In the genomic region with DNA sequence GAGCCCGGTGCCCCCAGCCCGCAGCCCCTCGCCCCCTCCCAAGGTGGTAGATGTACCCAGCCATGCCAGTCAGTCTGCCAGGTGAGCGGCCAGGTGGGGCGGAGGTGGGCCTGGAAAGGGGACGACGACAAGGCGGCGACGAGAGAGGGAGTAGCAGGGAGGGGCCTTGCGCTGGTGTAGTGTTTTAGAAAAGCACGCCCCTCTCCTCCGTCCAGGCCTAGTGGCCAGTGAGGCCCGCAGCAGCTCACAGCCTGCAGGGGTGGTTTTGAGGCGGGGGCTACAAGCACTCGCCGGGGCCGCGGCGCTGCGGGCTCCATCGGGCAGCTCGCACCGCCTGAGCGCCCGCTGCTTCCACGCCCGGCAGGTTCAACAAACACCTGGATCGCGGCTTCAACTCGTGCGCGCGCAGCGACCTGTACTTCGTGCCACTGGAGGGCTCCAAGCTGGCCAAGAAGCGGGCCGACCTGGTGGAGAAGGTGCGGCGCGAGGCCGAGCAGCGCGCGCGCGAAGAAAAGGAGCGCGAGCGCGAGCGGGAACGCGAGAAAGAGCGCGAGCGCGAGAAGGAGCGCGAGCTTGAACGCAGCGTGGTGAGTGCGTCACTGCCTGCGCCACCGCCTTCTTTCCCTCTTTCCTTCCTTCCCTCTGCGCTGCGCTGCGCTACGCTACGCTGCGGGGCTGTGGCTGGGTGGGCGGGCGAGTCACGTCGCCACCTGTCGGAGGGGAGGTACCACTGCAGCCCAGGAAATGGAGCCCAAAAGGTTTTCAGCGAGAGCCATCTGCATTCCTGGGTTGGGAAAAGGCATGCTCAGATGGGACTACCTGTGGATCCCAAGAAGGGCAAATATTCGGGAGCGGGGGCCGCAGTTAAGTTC, we compare ENCODE assay signal across 1 cellular context.
TF ChIP-seq lines count a peak whose summit lies in the region.

No MANE protein-coding gene starts in this region.

TF ChIP-seq in K562, 482 proteins besides CTCF, POLR2A, EP300 and RAD21 (continued from another document and continues in another):
- TF ChIP-seq, protein P1, sequence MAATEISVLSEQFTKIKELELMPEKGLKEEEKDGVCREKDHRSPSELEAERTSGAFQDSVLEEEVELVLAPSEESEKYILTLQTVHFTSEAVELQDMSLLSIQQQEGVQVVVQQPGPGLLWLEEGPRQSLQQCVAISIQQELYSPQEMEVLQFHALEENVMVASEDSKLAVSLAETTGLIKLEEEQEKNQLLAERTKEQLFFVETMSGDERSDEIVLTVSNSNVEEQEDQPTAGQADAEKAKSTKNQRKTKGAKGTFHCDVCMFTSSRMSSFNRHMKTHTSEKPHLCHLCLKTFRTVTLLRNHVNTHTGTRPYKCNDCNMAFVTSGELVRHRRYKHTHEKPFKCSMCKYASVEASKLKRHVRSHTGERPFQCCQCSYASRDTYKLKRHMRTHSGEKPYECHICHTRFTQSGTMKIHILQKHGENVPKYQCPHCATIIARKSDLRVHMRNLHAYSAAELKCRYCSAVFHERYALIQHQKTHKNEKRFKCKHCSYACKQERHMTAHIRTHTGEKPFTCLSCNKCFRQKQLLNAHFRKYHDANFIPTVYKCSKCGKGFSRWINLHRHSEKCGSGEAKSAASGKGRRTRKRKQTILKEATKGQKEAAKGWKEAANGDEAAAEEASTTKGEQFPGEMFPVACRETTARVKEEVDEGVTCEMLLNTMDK (IDR thresholded peaks at IDR 0.05; ENCODE audit: borderline replicate concordance, insufficient read depth, low read depth, low read length, poor library complexity, severe bottlenecking), result peak; percentile 94
- no peak for TF ChIP-seq TSC22D4 (tag; IDR thresholded peaks at IDR 0.05)
- TF ChIP-seq, protein P2, sequence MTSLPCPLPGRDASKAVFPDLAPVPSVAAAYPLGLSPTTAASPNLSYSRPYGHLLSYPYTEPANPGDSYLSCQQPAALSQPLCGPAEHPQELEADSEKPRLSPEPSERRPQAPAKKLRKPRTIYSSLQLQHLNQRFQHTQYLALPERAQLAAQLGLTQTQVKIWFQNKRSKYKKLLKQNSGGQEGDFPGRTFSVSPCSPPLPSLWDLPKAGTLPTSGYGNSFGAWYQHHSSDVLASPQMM (CRISPR knock-in tag; IDR thresholded peaks at IDR 0.05), result no peak
- TF ChIP-seq ELF4 (CRISPR knock-in tag; IDR thresholded peaks at IDR 0.05), result no peak
- no peak for TF ChIP-seq STAG1 (CRISPR knock-in tag; IDR thresholded peaks at IDR 0.05; ENCODE audit: borderline replicate concordance)
- no peak for TF ChIP-seq TRIM24 (IDR thresholded peaks at IDR 0.05)
- TF ChIP-seq ZNF79 (CRISPR knock-in tag; IDR thresholded peaks at IDR 0.05; ENCODE audit: low read depth), result no peak
- TF ChIP-seq NFIC (IDR thresholded peaks at IDR 0.05), result 0 out of 2 replicates have a peak, but pooled peaks have one; percentile 4
- no peak for TF ChIP-seq ZC3H8 (IDR thresholded peaks at IDR 0.05)
- TF ChIP-seq COPS2 (conservative IDR thresholded peaks at IDR 0.05), result no peak
- TF ChIP-seq NR2F6 (CRISPR knock-in tag; IDR thresholded peaks at IDR 0.05), result 0 out of 2 replicates have a peak, but pooled peaks have one; percentile 19
- TF ChIP-seq FOXA1 (IDR thresholded peaks at IDR 0.05; ENCODE audit: borderline replicate concordance), result no peak
- TF ChIP-seq, protein P3, sequence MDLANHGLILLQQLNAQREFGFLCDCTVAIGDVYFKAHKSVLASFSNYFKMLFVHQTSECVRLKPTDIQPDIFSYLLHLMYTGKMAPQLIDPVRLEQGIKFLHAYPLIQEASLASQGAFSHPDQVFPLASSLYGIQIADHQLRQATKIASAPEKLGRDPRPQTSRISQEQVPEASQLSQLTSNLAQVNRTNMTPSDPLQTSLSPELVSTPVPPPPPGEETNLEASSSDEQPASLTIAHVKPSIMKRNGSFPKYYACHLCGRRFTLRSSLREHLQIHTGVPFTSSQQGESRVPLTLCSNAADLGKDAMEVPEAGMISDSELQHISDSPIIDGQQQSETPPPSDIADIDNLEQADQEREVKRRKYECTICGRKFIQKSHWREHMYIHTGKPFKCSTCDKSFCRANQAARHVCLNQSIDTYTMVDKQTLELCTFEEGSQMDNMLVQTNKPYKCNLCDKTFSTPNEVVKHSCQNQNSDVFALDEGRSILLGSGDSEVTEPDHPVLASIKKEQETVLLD (IDR thresholded peaks at IDR 0.05), result peak; percentile 75
- TF ChIP-seq, protein P4, sequence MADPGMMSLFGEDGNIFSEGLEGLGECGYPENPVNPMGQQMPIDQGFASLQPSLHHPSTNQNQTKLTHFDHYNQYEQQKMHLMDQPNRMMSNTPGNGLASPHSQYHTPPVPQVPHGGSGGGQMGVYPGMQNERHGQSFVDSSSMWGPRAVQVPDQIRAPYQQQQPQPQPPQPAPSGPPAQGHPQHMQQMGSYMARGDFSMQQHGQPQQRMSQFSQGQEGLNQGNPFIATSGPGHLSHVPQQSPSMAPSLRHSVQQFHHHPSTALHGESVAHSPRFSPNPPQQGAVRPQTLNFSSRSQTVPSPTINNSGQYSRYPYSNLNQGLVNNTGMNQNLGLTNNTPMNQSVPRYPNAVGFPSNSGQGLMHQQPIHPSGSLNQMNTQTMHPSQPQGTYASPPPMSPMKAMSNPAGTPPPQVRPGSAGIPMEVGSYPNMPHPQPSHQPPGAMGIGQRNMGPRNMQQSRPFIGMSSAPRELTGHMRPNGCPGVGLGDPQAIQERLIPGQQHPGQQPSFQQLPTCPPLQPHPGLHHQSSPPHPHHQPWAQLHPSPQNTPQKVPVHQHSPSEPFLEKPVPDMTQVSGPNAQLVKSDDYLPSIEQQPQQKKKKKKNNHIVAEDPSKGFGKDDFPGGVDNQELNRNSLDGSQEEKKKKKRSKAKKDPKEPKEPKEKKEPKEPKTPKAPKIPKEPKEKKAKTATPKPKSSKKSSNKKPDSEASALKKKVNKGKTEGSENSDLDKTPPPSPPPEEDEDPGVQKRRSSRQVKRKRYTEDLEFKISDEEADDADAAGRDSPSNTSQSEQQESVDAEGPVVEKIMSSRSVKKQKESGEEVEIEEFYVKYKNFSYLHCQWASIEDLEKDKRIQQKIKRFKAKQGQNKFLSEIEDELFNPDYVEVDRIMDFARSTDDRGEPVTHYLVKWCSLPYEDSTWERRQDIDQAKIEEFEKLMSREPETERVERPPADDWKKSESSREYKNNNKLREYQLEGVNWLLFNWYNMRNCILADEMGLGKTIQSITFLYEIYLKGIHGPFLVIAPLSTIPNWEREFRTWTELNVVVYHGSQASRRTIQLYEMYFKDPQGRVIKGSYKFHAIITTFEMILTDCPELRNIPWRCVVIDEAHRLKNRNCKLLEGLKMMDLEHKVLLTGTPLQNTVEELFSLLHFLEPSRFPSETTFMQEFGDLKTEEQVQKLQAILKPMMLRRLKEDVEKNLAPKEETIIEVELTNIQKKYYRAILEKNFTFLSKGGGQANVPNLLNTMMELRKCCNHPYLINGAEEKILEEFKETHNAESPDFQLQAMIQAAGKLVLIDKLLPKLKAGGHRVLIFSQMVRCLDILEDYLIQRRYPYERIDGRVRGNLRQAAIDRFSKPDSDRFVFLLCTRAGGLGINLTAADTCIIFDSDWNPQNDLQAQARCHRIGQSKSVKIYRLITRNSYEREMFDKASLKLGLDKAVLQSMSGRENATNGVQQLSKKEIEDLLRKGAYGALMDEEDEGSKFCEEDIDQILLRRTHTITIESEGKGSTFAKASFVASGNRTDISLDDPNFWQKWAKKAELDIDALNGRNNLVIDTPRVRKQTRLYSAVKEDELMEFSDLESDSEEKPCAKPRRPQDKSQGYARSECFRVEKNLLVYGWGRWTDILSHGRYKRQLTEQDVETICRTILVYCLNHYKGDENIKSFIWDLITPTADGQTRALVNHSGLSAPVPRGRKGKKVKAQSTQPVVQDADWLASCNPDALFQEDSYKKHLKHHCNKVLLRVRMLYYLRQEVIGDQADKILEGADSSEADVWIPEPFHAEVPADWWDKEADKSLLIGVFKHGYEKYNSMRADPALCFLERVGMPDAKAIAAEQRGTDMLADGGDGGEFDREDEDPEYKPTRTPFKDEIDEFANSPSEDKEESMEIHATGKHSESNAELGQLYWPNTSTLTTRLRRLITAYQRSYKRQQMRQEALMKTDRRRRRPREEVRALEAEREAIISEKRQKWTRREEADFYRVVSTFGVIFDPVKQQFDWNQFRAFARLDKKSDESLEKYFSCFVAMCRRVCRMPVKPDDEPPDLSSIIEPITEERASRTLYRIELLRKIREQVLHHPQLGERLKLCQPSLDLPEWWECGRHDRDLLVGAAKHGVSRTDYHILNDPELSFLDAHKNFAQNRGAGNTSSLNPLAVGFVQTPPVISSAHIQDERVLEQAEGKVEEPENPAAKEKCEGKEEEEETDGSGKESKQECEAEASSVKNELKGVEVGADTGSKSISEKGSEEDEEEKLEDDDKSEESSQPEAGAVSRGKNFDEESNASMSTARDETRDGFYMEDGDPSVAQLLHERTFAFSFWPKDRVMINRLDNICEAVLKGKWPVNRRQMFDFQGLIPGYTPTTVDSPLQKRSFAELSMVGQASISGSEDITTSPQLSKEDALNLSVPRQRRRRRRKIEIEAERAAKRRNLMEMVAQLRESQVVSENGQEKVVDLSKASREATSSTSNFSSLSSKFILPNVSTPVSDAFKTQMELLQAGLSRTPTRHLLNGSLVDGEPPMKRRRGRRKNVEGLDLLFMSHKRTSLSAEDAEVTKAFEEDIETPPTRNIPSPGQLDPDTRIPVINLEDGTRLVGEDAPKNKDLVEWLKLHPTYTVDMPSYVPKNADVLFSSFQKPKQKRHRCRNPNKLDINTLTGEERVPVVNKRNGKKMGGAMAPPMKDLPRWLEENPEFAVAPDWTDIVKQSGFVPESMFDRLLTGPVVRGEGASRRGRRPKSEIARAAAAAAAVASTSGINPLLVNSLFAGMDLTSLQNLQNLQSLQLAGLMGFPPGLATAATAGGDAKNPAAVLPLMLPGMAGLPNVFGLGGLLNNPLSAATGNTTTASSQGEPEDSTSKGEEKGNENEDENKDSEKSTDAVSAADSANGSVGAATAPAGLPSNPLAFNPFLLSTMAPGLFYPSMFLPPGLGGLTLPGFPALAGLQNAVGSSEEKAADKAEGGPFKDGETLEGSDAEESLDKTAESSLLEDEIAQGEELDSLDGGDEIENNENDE (IDR thresholded peaks at IDR 0.05; ENCODE audit: low read depth, low read length), result no peak
- no peak; the same call in 1 of the 2 replicates for TF ChIP-seq CBX5 (IDR thresholded peaks at IDR 0.05; ENCODE audit: borderline replicate concordance, low read depth)
- TF ChIP-seq, protein P5, sequence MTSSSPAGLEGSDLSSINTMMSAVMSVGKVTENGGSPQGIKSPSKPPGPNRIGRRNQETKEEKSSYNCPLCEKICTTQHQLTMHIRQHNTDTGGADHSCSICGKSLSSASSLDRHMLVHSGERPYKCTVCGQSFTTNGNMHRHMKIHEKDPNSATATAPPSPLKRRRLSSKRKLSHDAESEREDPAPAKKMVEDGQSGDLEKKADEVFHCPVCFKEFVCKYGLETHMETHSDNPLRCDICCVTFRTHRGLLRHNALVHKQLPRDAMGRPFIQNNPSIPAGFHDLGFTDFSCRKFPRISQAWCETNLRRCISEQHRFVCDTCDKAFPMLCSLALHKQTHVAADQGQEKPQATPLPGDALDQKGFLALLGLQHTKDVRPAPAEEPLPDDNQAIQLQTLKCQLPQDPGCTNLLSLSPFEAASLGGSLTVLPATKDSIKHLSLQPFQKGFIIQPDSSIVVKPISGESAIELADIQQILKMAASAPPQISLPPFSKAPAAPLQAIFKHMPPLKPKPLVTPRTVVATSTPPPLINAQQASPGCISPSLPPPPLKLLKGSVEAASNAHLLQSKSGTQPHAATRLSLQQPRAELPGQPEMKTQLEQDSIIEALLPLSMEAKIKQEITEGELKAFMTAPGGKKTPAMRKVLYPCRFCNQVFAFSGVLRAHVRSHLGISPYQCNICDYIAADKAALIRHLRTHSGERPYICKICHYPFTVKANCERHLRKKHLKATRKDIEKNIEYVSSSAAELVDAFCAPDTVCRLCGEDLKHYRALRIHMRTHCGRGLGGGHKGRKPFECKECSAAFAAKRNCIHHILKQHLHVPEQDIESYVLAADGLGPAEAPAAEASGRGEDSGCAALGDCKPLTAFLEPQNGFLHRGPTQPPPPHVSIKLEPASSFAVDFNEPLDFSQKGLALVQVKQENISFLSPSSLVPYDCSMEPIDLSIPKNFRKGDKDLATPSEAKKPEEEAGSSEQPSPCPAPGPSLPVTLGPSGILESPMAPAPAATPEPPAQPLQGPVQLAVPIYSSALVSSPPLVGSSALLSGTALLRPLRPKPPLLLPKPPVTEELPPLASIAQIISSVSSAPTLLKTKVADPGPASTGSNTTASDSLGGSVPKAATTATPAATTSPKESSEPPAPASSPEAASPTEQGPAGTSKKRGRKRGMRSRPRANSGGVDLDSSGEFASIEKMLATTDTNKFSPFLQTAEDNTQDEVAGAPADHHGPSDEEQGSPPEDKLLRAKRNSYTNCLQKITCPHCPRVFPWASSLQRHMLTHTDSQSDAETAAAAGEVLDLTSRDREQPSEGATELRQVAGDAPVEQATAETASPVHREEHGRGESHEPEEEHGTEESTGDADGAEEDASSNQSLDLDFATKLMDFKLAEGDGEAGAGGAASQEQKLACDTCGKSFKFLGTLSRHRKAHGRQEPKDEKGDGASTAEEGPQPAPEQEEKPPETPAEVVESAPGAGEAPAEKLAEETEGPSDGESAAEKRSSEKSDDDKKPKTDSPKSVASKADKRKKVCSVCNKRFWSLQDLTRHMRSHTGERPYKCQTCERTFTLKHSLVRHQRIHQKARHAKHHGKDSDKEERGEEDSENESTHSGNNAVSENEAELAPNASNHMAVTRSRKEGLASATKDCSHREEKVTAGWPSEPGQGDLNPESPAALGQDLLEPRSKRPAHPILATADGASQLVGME (CRISPR knock-in tag; IDR thresholded peaks at IDR 0.05), result no peak
- TF ChIP-seq, protein P6, sequence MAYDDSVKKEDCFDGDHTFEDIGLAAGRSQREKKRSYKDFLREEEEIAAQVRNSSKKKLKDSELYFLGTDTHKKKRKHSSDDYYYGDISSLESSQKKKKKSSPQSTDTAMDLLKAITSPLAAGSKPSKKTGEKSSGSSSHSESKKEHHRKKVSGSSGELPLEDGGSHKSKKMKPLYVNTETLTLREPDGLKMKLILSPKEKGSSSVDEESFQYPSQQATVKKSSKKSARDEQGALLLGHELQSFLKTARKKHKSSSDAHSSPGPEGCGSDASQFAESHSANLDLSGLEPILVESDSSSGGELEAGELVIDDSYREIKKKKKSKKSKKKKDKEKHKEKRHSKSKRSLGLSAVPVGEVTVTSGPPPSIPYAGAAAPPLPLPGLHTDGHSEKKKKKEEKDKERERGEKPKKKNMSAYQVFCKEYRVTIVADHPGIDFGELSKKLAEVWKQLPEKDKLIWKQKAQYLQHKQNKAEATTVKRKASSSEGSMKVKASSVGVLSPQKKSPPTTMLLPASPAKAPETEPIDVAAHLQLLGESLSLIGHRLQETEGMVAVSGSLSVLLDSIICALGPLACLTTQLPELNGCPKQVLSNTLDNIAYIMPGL (CRISPR knock-in tag; IDR thresholded peaks at IDR 0.05), result peak; percentile 38; the same call in 1 of the 2 replicates
- no peak for TF ChIP-seq ZFP30 (CRISPR knock-in tag; IDR thresholded peaks at IDR 0.05; ENCODE audit: borderline replicate concordance)
- TF ChIP-seq, protein P7, sequence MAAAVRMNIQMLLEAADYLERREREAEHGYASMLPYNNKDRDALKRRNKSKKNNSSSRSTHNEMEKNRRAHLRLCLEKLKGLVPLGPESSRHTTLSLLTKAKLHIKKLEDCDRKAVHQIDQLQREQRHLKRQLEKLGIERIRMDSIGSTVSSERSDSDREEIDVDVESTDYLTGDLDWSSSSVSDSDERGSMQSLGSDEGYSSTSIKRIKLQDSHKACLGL (CRISPR knock-in tag; IDR thresholded peaks at IDR 0.05; ENCODE audit: borderline replicate concordance, poor library complexity, severe bottlenecking), result no peak
- no peak for TF ChIP-seq BACH1 (tag; IDR thresholded peaks at IDR 0.05)
- TF ChIP-seq CBFA2T2 (conservative IDR thresholded peaks at IDR 0.05), result no peak
- TF ChIP-seq, protein P8, sequence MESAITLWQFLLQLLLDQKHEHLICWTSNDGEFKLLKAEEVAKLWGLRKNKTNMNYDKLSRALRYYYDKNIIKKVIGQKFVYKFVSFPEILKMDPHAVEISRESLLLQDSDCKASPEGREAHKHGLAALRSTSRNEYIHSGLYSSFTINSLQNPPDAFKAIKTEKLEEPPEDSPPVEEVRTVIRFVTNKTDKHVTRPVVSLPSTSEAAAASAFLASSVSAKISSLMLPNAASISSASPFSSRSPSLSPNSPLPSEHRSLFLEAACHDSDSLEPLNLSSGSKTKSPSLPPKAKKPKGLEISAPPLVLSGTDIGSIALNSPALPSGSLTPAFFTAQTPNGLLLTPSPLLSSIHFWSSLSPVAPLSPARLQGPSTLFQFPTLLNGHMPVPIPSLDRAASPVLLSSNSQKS (CRISPR knock-in tag; IDR thresholded peaks at IDR 0.05), result no peak
